In the genomic region with DNA sequence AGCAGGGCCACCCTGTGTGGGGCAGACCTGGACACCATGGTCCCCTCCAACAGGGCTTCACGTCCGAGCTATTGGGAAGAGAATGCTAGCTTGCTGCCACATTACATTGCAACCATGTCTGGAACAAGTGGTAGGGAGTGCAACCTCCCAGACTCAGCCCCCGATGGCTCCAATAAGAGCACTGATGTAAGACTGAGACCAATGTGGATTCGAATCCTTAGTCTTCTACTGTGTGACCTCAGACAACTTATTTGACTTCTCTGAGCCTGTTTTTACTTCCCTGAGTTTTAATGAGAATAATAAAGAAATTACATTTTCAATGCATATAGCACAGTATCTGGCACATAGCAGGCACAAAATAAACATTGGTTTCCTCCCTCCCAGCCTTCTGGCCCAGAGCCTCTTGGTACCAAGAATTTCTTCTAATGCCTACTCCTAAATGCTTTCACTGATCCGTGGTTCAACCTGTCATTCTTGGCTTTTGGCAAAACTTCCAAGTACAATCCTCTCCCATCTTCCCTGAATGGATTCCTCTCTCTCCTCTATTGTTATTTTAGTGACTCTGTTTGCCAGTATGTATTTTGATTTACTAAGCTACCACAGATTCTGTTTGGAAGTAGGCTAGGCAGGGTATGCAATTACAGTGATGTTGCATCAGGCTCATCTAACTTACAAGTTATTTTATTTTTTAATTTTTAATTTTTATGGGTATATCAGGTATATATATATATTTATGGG, we compare ENCODE assay signal across 11 cellular contexts. TPM values are rescaled to one million over a fixed set of nuclear protein-coding genes. Genes with fewer than 3 reads are reported as not detected.
DNase-seq lines count a peak whose midpoint lies in the region; ATAC-seq and TF ChIP-seq lines count a peak whose summit lies in the region.
"Had no signal": no experiment of that assay in that cellular context is flagged by ENCODE, and none has a peak within 500 bp of the region (broad histone marks: within the 10 kb centered on the region; RNA-seq: fewer than 3 reads in every experiment).

No MANE protein-coding gene starts in this region.

- no peaks in the 10 kb centered on the region for H3K36me3 Mint-ChIP-seq in glutamatergic neuron (ENCODE audit: unreplicated experiment)
- H3K36me3 Mint-ChIP-seq in stimulated activated naive B cell treated with anti-CD40 and anti-IgM and Interleukin-4, amounts not matched to agents 10 μg/mL and 1 μg/mL and 100 μg/mL, for 72 hours: no peaks in the 10 kb centered on the region

- H3K27me3 ChIP-seq in HUES6 (ENCODE audit: control insufficient read depth, insufficient read depth, low read length) (no peaks in the 10 kb centered on the region), colonic mucosa (no peaks in the 10 kb centered on the region), lower lobe of right lung (ENCODE audit: low read depth) (no peaks in the 10 kb centered on the region), upper lobe of left lung (no peaks in the 10 kb centered on the region)
- H3K27me3 ChIP-seq: right lobe of liver had no signal

- peak overlapping the region; percentile 23 for H3K9ac ChIP-seq in HUES6 (ENCODE audit: low read length)
- no peak overlapping the region for H3K9ac ChIP-seq in colonic mucosa (ENCODE audit: low read depth in 2 of 2, low read length in 2 of 2)

- no peaks in the 10 kb centered on the region for H3K4me1 Mint-ChIP-seq in glutamatergic neuron (ENCODE audit: low read depth, unreplicated experiment)
- no peaks in the 10 kb centered on the region for H3K4me1 Mint-ChIP-seq in stimulated activated naive B cell treated with anti-CD40 and anti-IgM and Interleukin-4, amounts not matched to agents 10 μg/mL and 1 μg/mL and 100 μg/mL, for 72 hours
- H3K4me1 Mint-ChIP-seq: activated CD4-positive, alpha-beta memory T cell treated with anti-CD3 and anti-CD28 coated beads, Interleukin-2, amount 10 ng/mL, durations not matched to agents 7 days and 5 days; activated naive CD8-positive, alpha-beta T cell treated with anti-CD3 and anti-CD28 coated beads, Interleukin-2, amount 50 U/mL, for 24 hours had no signal

- H3K9me3 ChIP-seq in HUES6 (ENCODE audit: control insufficient read depth, insufficient read depth, low read depth, low read length) (no peaks in the 10 kb centered on the region), colonic mucosa (no peaks in the 10 kb centered on the region), lower lobe of right lung (no peaks in the 10 kb centered on the region), upper lobe of left lung (no peaks in the 10 kb centered on the region)
- H3K9me3 ChIP-seq: right lobe of liver had no signal

- peaks cover 7% of the 10 kb centered on the region; the same call in 1 of the 2 replicates for H3K4me1 ChIP-seq in HUES6 (ENCODE audit: control insufficient read depth, insufficient read depth, low read length)
- H3K4me1 ChIP-seq in colonic mucosa: no peaks in the 10 kb centered on the region
- H3K4me1 ChIP-seq in lower lobe of right lung: peaks cover 23% of the 10 kb centered on the region
- peaks cover 7 to 27% (median 12%) of the 10 kb centered on the region in 4 donors for H3K4me1 ChIP-seq in upper lobe of left lung
- H3K4me1 ChIP-seq: right lobe of liver had no signal

- DNase-seq in colonic mucosa: no peak
- DNase-seq in lower lobe of right lung: no peak
- no peak for DNase-seq in upper lobe of left lung
- no peak for DNase-seq in glutamatergic neuron
- no peak for DNase-seq in stimulated activated naive B cell treated with anti-CD40 and anti-IgM and Interleukin-4, amounts not matched to agents 10 μg/mL and 1 μg/mL and 100 μg/mL, for 72 hours
- no peak for DNase-seq in hypothalamus (lab: John Stamatoyannopoulos, UW)
- DNase-seq: activated CD4-positive, alpha-beta memory T cell treated with anti-CD3 and anti-CD28 coated beads, Interleukin-2, amount 10 ng/mL, durations not matched to agents 7 days and 5 days; activated naive CD8-positive, alpha-beta T cell treated with anti-CD3 and anti-CD28 coated beads, Interleukin-2, amount 50 U/mL, for 24 hours; NCI-H774; right lobe of liver had no signal

- H3K36me3 ChIP-seq in HUES6 (ENCODE audit: control insufficient read depth, insufficient read depth, low read length) (no peaks in the 10 kb centered on the region), colonic mucosa (no peaks in the 10 kb centered on the region), lower lobe of right lung (no peaks in the 10 kb centered on the region), upper lobe of left lung (no peaks in the 10 kb centered on the region)
- H3K36me3 ChIP-seq: right lobe of liver had no signal

- H3K27me3 Mint-ChIP-seq in glutamatergic neuron (ENCODE audit: unreplicated experiment): no peaks in the 10 kb centered on the region
- H3K27me3 Mint-ChIP-seq in stimulated activated naive B cell treated with anti-CD40 and anti-IgM and Interleukin-4, amounts not matched to agents 10 μg/mL and 1 μg/mL and 100 μg/mL, for 72 hours: peaks cover 3 to 20% of the 10 kb centered on the region in 2 donors
- H3K27me3 Mint-ChIP-seq: activated naive CD8-positive, alpha-beta T cell treated with anti-CD3 and anti-CD28 coated beads, Interleukin-2, amount 50 U/mL, for 24 hours had no signal

- no peak for TF ChIP-seq POLR2A in upper lobe of left lung (IDR thresholded peaks at IDR 0.05)

- ATAC-seq in lower lobe of right lung: no peak
- ATAC-seq in upper lobe of left lung (ENCODE audit: low FRiP score in 2 of 2): peak in 1 of 2 donors; percentile 39
- ATAC-seq in stimulated activated naive B cell treated with anti-CD40 and anti-IgM and Interleukin-4, amounts not matched to agents 10 μg/mL and 1 μg/mL and 100 μg/mL, for 72 hours (replicated peaks): no peak
- ATAC-seq: activated naive CD8-positive, alpha-beta T cell treated with anti-CD3 and anti-CD28 coated beads, Interleukin-2, amount 50 U/mL, for 24 hours had no signal

- no peak overlapping the region for H3K27ac ChIP-seq in HUES6 (ENCODE audit: low read depth, low read length)
- H3K27ac ChIP-seq in colonic mucosa: peak overlapping the region; percentile 65
- H3K27ac ChIP-seq in lower lobe of right lung: peak overlapping the region; percentile 72
- H3K27ac ChIP-seq in upper lobe of left lung: peak overlapping the region; percentile 56 to 80 (median 68)
- H3K27ac ChIP-seq: right lobe of liver had no signal

- H3K4me3 Mint-ChIP-seq in glutamatergic neuron (ENCODE audit: unreplicated experiment): no peak overlapping the region
- H3K4me3 Mint-ChIP-seq in stimulated activated naive B cell treated with anti-CD40 and anti-IgM and Interleukin-4, amounts not matched to agents 10 μg/mL and 1 μg/mL and 100 μg/mL, for 72 hours: no peak overlapping the region
- H3K4me3 Mint-ChIP-seq: activated CD4-positive, alpha-beta memory T cell treated with anti-CD3 and anti-CD28 coated beads, Interleukin-2, amount 10 ng/mL, durations not matched to agents 7 days and 5 days; activated naive CD8-positive, alpha-beta T cell treated with anti-CD3 and anti-CD28 coated beads, Interleukin-2, amount 50 U/mL, for 24 hours had no signal

- TF ChIP-seq CTCF in colonic mucosa (IDR thresholded peaks at IDR 0.05) (no peak), lower lobe of right lung (IDR thresholded peaks at IDR 0.05) (no peak), upper lobe of left lung (IDR thresholded peaks at IDR 0.05) (no peak), glutamatergic neuron (IDR thresholded peaks at IDR 0.05; ENCODE audit: partially characterized antibody, unreplicated experiment) (no peak)

- H3K4me3 ChIP-seq in HUES6 (ENCODE audit: low read depth, low read length): no peak overlapping the region
- no peak overlapping the region for H3K4me3 ChIP-seq in colonic mucosa
- no peak overlapping the region for H3K4me3 ChIP-seq in lower lobe of right lung
- H3K4me3 ChIP-seq in upper lobe of left lung: no peak overlapping the region
- H3K4me3 ChIP-seq: right lobe of liver had no signal

- WGBS in upper lobe of left lung, 2 donors: 60 to 76% methylated on average over 3 to 5 of the region's 5 CpGs

- TF ChIP-seq EP300 in upper lobe of left lung (IDR thresholded peaks at IDR 0.05): no peak

- H3K9me3 Mint-ChIP-seq in glutamatergic neuron (ENCODE audit: unreplicated experiment): no peaks in the 10 kb centered on the region
- H3K9me3 Mint-ChIP-seq in stimulated activated naive B cell treated with anti-CD40 and anti-IgM and Interleukin-4, amounts not matched to agents 10 μg/mL and 1 μg/mL and 100 μg/mL, for 72 hours: no peaks in the 10 kb centered on the region
- H3K9me3 Mint-ChIP-seq: activated CD4-positive, alpha-beta memory T cell treated with anti-CD3 and anti-CD28 coated beads, Interleukin-2, amount 10 ng/mL, durations not matched to agents 7 days and 5 days; activated naive CD8-positive, alpha-beta T cell treated with anti-CD3 and anti-CD28 coated beads, Interleukin-2, amount 50 U/mL, for 24 hours had no signal

- no peak overlapping the region for H3K27ac Mint-ChIP-seq in glutamatergic neuron (ENCODE audit: unreplicated experiment)
- H3K27ac Mint-ChIP-seq in stimulated activated naive B cell treated with anti-CD40 and anti-IgM and Interleukin-4, amounts not matched to agents 10 μg/mL and 1 μg/mL and 100 μg/mL, for 72 hours: no peak overlapping the region
- H3K27ac Mint-ChIP-seq: activated CD4-positive, alpha-beta memory T cell treated with anti-CD3 and anti-CD28 coated beads, Interleukin-2, amount 10 ng/mL, durations not matched to agents 7 days and 5 days; activated naive CD8-positive, alpha-beta T cell treated with anti-CD3 and anti-CD28 coated beads, Interleukin-2, amount 50 U/mL, for 24 hours had no signal

- intact Hi-C loops in colonic mucosa (cut with DNase I): no loop called here
- intact Hi-C loops in lower lobe of right lung (cut with DNase I): no loop called here

RNA-seq across cellular contexts. Expression of a gene that starts 34.6 kb away (rescaled TPM):
- total RNA-seq in colonic mucosa: 10 to 100 TPM in 1 of 2 donors, 1 to 10 TPM in 1; 6.0 to 16.0 TPM
- 8.0 TPM for total RNA-seq in lower lobe of right lung
- total RNA-seq in upper lobe of left lung: 10 to 100 TPM in 1 of 6 donors, 1 to 10 TPM in 5; 1.0 to 17.9 (median 2.7) TPM
- total RNA-seq in glutamatergic neuron (ENCODE audit: unreplicated experiment): not detected
